Comparison of ENCODE assay signal across 26 cellular contexts in the genomic region with DNA sequence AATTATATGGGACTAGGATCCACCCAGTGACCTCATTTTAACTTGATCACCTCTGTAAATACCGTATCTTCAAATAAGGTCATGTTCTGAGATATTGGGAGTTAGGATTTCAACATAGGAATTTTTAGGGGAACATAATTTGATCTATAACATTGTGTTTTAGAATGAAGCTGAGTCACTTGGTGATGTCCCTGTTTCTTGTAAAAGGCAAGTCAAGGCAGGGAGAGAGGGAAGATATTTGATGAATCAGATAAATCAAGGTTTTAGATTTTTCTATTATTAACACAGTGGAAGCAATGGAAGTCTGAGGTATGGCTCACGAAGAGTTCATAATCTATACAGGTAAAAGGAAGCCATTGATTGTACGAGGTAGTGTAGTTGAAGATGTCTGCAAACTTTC. TPM values are rescaled to one million over a fixed set of nuclear protein-coding genes. Genes with fewer than 3 reads are reported as not detected.
DNase-seq lines count a peak whose midpoint lies in the region; ATAC-seq, FAIRE-seq and TF ChIP-seq lines count a peak whose summit lies in the region.
"Had no signal": no experiment of that assay in that cellular context is flagged by ENCODE, and none has a peak within 500 bp of the region (broad histone marks: within the 10 kb centered on the region; RNA-seq: fewer than 3 reads in every experiment).

No MANE protein-coding gene starts in this region.

- peaks cover 2% of the 10 kb centered on the region for H3K27me3 Mint-ChIP-seq in GM23338 (ENCODE audit: insufficient read depth, low read depth, poor library complexity)

- H3K36me3 ChIP-seq in GM23338 (ENCODE audit: insufficient read depth) (no peaks in the 10 kb centered on the region), RWPE2 (ENCODE audit: low read depth) (no peaks in the 10 kb centered on the region)
- H3K36me3 ChIP-seq: BE2C; BLaER1 treated with 17β-estradiol and CSF1 and Interleukin-3, amounts not matched to agents 10 nM and 100 nM had no signal

- no peaks in the 10 kb centered on the region for H3K4me1 Mint-ChIP-seq in GM23338
- H3K4me1 Mint-ChIP-seq: CD14-positive monocyte; CD8-positive, alpha-beta memory T cell had no signal

- H3K9me3 ChIP-seq in RWPE2 (ENCODE audit: severe bottlenecking) = no peaks in the 10 kb centered on the region
- H3K9me3 ChIP-seq: A549; BE2C; BLaER1 treated with 17β-estradiol and CSF1 and Interleukin-3, amounts not matched to agents 10 nM and 100 nM had no signal

- ATAC-seq in GM23338 (no peak), RWPE2 (ENCODE audit: low read depth) (peak; percentile 89), foreskin keratinocyte (peak; percentile 88)
- ATAC-seq: GM12878 had no signal

- H3K27ac ChIP-seq in GM23338 (ENCODE audit: low read depth) (no peak overlapping the region), RWPE2 (ENCODE audit: poor library complexity, severe bottlenecking) (peak overlapping the region; percentile 61), foreskin keratinocyte (no peak overlapping the region)
- H3K27ac ChIP-seq: A549; BLaER1 treated with 17β-estradiol and CSF1 and Interleukin-3, amounts not matched to agents 10 nM and 100 nM; GM23248 had no signal

- no peaks in the 10 kb centered on the region for H3K27me3 ChIP-seq in GM23338 (ENCODE audit: insufficient read depth)
- no peaks in the 10 kb centered on the region for H3K27me3 ChIP-seq in RWPE2 (ENCODE audit: insufficient read depth, poor library complexity, severe bottlenecking)
- no peaks in the 10 kb centered on the region for H3K27me3 ChIP-seq in foreskin keratinocyte
- H3K27me3 ChIP-seq: BE2C; BLaER1 treated with 17β-estradiol and CSF1 and Interleukin-3, amounts not matched to agents 10 nM and 100 nM had no signal

- no peaks in the 10 kb centered on the region for H3K79me2 ChIP-seq in GM23338 (replicated peaks; ENCODE audit: insufficient read depth)

- no peaks in the 10 kb centered on the region for H3F3A ChIP-seq in GM23338 (replicated peaks; ENCODE audit: low read depth)

- H3K4me3 Mint-ChIP-seq in GM23338 = no peak overlapping the region
- H3K4me3 Mint-ChIP-seq: CD14-positive monocyte; CD4-positive, alpha-beta T cell; CD8-positive, alpha-beta memory T cell; H9 had no signal

- H3K4me2 ChIP-seq in GM23338 = no peak overlapping the region
- H3K4me2 ChIP-seq: A549; BLaER1 treated with 17β-estradiol and CSF1 and Interleukin-3, amounts not matched to agents 10 nM and 100 nM had no signal

- no peak for DNase-seq in GM23338 (ENCODE audit: low spot score)
- DNase-seq in RWPE2 (ENCODE audit: low spot score) = no peak
- peak; percentile 70 to 77 for DNase-seq in foreskin keratinocyte
- peak; percentile 8 for DNase-seq in putamen (ENCODE audit: low spot score)
- no peak for DNase-seq in NCI-H1092 (lab: John Stamatoyannopoulos, UW)
- DNase-seq in OCI-M1 (lab: John Stamatoyannopoulos, UW) = no peak
- no peak for DNase-seq in frontal cortex (ENCODE audit: low spot score in 2 of 2)
- DNase-seq: 8988T; ACHN; AML-193; BE2C; CD4-positive, alpha-beta T cell; CD8-positive, alpha-beta memory T cell; DMS 273 treated with DMSO at 0.1 percent for 48 hours; DMS79; EL; GDM1; GM23248; H9 had no signal

- 0 out of 2 replicates have a peak overlapping the region, but pooled peaks have one; percentile 21 for H2AFZ ChIP-seq in GM23338
- H2AFZ ChIP-seq: GM23248 had no signal

- no peaks in the 10 kb centered on the region for H3K9me3 Mint-ChIP-seq in GM23338
- H3K9me3 Mint-ChIP-seq: CD4-positive, alpha-beta T cell; CD8-positive, alpha-beta memory T cell; H9 had no signal

- H3K4me3 ChIP-seq in GM23338 (no peak overlapping the region), RWPE2 (ENCODE audit: severe bottlenecking) (no peak overlapping the region)
- H3K4me3 ChIP-seq: A549; BLaER1 treated with 17β-estradiol and CSF1 and Interleukin-3, amounts not matched to agents 10 nM and 100 nM; GM12878; GM23248 had no signal

- H4K20me1 ChIP-seq in GM23338 (replicated peaks; ENCODE audit: insufficient read depth) = no peaks in the 10 kb centered on the region
- H4K20me1 ChIP-seq: BLaER1 treated with 17β-estradiol and CSF1 and Interleukin-3, amounts not matched to agents 10 nM and 100 nM had no signal

- no peak overlapping the region for H3K27ac Mint-ChIP-seq in GM23338
- H3K27ac Mint-ChIP-seq: CD4-positive, alpha-beta T cell; CD8-positive, alpha-beta memory T cell; H9 had no signal

- no peaks in the 10 kb centered on the region for H3K9me2 ChIP-seq in GM23338 (ENCODE audit: insufficient read depth)

- no peaks in the 10 kb centered on the region for H3K36me3 Mint-ChIP-seq in GM23338 (ENCODE audit: low read depth)
- H3K36me3 Mint-ChIP-seq: CD14-positive monocyte; CD8-positive, alpha-beta memory T cell had no signal

- FAIRE-seq in frontal cortex (lab: Jason Lieb, UNC) = no peak
- FAIRE-seq: A549, D721Med, GM12878, GM19239 had no signal

- no peak for TF ChIP-seq CTCF in GM23338 (conservative IDR thresholded peaks at IDR 0.05; ENCODE audit: low read depth in 2 of 2)
- no peak for TF ChIP-seq CTCF in RWPE2 (IDR thresholded peaks at IDR 0.05; ENCODE audit: poor library complexity, severe bottlenecking)
- TF ChIP-seq CTCF in foreskin keratinocyte (conservative IDR thresholded peaks at IDR 0.05) = no peak

- H3K4me1 ChIP-seq in GM23338 (ENCODE audit: insufficient read depth) (no peaks in the 10 kb centered on the region), RWPE2 (ENCODE audit: insufficient read depth, poor library complexity, severe bottlenecking) (peaks cover 15% of the 10 kb centered on the region), foreskin keratinocyte (peaks cover 9% of the 10 kb centered on the region)
- H3K4me1 ChIP-seq: A549; BE2C; BLaER1 treated with 17β-estradiol and CSF1 and Interleukin-3, amounts not matched to agents 10 nM and 100 nM had no signal

TF ChIP-seq in GM23338, 12 proteins besides CTCF, POLR2A, EP300 and RAD21 (continues in another document):
- TF ChIP-seq, protein P1, sequence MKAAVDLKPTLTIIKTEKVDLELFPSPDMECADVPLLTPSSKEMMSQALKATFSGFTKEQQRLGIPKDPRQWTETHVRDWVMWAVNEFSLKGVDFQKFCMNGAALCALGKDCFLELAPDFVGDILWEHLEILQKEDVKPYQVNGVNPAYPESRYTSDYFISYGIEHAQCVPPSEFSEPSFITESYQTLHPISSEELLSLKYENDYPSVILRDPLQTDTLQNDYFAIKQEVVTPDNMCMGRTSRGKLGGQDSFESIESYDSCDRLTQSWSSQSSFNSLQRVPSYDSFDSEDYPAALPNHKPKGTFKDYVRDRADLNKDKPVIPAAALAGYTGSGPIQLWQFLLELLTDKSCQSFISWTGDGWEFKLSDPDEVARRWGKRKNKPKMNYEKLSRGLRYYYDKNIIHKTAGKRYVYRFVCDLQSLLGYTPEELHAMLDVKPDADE (IDR thresholded peaks at IDR 0.05) = no peak
- no peak for TF ChIP-seq EZH2 (IDR thresholded peaks at IDR 0.05; ENCODE audit: low read depth, unreplicated experiment)
- TF ChIP-seq NANOG (IDR thresholded peaks at IDR 0.05; ENCODE audit: borderline replicate concordance) = no peak
- no peak for TF ChIP-seq JUNB (IDR thresholded peaks at IDR 0.05; ENCODE audit: unreplicated experiment)
- no peak for TF ChIP-seq EZH2phosphoT487 (IDR thresholded peaks at IDR 0.05; ENCODE audit: unreplicated experiment)
- TF ChIP-seq, protein P2, sequence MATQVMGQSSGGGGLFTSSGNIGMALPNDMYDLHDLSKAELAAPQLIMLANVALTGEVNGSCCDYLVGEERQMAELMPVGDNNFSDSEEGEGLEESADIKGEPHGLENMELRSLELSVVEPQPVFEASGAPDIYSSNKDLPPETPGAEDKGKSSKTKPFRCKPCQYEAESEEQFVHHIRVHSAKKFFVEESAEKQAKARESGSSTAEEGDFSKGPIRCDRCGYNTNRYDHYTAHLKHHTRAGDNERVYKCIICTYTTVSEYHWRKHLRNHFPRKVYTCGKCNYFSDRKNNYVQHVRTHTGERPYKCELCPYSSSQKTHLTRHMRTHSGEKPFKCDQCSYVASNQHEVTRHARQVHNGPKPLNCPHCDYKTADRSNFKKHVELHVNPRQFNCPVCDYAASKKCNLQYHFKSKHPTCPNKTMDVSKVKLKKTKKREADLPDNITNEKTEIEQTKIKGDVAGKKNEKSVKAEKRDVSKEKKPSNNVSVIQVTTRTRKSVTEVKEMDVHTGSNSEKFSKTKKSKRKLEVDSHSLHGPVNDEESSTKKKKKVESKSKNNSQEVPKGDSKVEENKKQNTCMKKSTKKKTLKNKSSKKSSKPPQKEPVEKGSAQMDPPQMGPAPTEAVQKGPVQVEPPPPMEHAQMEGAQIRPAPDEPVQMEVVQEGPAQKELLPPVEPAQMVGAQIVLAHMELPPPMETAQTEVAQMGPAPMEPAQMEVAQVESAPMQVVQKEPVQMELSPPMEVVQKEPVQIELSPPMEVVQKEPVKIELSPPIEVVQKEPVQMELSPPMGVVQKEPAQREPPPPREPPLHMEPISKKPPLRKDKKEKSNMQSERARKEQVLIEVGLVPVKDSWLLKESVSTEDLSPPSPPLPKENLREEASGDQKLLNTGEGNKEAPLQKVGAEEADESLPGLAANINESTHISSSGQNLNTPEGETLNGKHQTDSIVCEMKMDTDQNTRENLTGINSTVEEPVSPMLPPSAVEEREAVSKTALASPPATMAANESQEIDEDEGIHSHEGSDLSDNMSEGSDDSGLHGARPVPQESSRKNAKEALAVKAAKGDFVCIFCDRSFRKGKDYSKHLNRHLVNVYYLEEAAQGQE (IDR thresholded peaks at IDR 0.05; ENCODE audit: unreplicated experiment) = no peak
- TF ChIP-seq POLR2AphosphoS5 (IDR thresholded peaks at IDR 0.05; ENCODE audit: low read depth) = no peak
- no peak for TF ChIP-seq ZNF331 (CRISPR knock-in tag; IDR thresholded peaks at IDR 0.05; ENCODE audit: low read depth)
- no peak for TF ChIP-seq ZNF114 (CRISPR knock-in tag; IDR thresholded peaks at IDR 0.05)
- no peak for TF ChIP-seq STAT1 (IDR thresholded peaks at IDR 0.05; ENCODE audit: unreplicated experiment)
- TF ChIP-seq CREB1 (CRISPR knock-in tag; IDR thresholded peaks at IDR 0.05; ENCODE audit: low read depth) = no peak

RNA-seq across cellular contexts. Expression of a gene that starts 11.8 kb away (rescaled TPM):
- not detected in 2 replicates for total RNA-seq in GM23338 (2014; rRNA removed; shearing (Covaris generic))
- not detected in 2 replicates for polyA plus RNA-seq in GM23338 (2016; fragmentation: Nextera tagmentation; extraction: Ambion mirVana)
- not detected in 2 replicates for total RNA-seq in foreskin keratinocyte
- polyA plus RNA-seq in foreskin keratinocyte = not detected in 2 replicates
- total RNA-seq in frontal cortex = 0.41 TPM
- total RNA-seq: CD4-positive, alpha-beta T cell; CD8-positive, alpha-beta memory T cell; GM12878; GM23248; H4; H9 had no signal
- polyA plus RNA-seq: A549; CD14-positive monocyte; CD8-positive, alpha-beta memory T cell; GM23248 had no signal

Comparison
In these comparisons a context has a peak if more than half of its experiments do, and no peak if none do; other contexts are left out.
1. DNase-seq: peak in foreskin keratinocyte (2 of 2) and putamen (single experiment); none in GM23338 (single experiment), RWPE2 (single experiment), NCI-H1092 (single experiment), OCI-M1 (single experiment) and frontal cortex (0 of 2).